ENCODE assay signal across 24 cellular contexts in the genomic region with DNA sequence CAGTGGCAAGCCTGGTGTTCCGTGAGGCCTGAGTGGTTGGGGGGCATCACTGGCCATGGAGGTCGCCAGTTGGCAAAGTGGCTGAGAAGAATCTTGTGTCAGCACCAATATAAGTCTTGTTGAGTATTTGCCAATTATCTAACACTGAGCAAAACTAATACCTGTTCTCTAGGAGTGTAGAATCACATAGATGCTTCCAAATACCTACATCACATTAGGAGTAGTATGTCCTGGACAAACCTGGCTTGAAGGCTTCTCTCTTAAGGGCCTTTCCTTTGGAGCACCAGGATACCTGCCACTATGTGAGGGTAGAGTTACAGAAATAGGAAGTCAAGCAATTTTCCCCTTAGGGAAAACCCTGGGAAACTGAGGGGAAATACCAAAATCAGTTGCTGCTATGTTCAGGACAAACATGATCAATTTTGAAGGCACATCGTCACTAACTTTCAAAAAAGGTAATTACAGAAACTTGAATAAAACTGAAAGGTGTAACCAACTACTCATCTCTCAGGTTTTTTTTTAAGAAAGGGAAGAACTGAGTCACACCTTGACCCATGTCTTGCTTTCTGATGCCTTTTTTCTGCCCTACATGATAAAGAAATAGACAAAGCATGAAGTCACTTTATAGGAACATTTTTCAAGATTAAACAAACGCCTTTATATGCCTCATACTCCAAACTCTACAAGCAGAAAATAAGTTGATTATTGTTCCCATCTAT.
DNase-seq lines count a peak whose midpoint lies in the region; ATAC-seq and TF ChIP-seq lines count a peak whose summit lies in the region.
"Had no signal": no experiment of that assay in that cellular context is flagged by ENCODE, and none has a peak within 500 bp of the region (broad histone marks: within the 10 kb centered on the region; RNA-seq: fewer than 3 reads in every experiment).

No MANE protein-coding gene starts in this region.

- no peak for TF ChIP-seq CTCF in progenitor cell of endocrine pancreas (IDR thresholded peaks at IDR 0.05; ENCODE audit: unreplicated experiment)

- H3K27ac Mint-ChIP-seq in activated T-cell treated with anti-CD3 and anti-CD28 coated beads, Interleukin-2, amount 50 U/mL, for 72 hours: peak overlapping the region; percentile 44
- H3K27ac Mint-ChIP-seq in activated naive CD8-positive, alpha-beta T cell treated with anti-CD3 and anti-CD28 coated beads for 36 hours: peak overlapping the region; percentile 22
- H3K27ac Mint-ChIP-seq in stimulated activated naive CD8-positive, alpha-beta T cell treated with anti-CD3 and anti-CD28 coated beads, Interleukin-15, amount 100 ng/mL, for 72 hours: no peak overlapping the region
- H3K27ac Mint-ChIP-seq in progenitor cell of endocrine pancreas: no peak overlapping the region
- H3K27ac Mint-ChIP-seq: CD4-positive, CD25-positive, alpha-beta regulatory T cell; H9; HFFc6 had no signal

- H3K27me3 Mint-ChIP-seq in activated T-cell treated with anti-CD3 and anti-CD28 coated beads, Interleukin-2, amount 50 U/mL, for 72 hours (ENCODE audit: low read depth): no peaks in the 10 kb centered on the region
- H3K27me3 Mint-ChIP-seq in activated naive CD8-positive, alpha-beta T cell treated with anti-CD3 and anti-CD28 coated beads for 36 hours: no peaks in the 10 kb centered on the region
- H3K27me3 Mint-ChIP-seq in stimulated activated naive CD8-positive, alpha-beta T cell treated with anti-CD3 and anti-CD28 coated beads, Interleukin-15, amount 100 ng/mL, for 72 hours: no peaks in the 10 kb centered on the region
- H3K27me3 Mint-ChIP-seq in progenitor cell of endocrine pancreas: no peaks in the 10 kb centered on the region

- peaks cover 5% of the 10 kb centered on the region in 2 donors for H3K36me3 Mint-ChIP-seq in activated T-cell treated with anti-CD3 and anti-CD28 coated beads, Interleukin-2, amount 50 U/mL, for 72 hours (ENCODE audit: insufficient read depth in 2 of 2)
- H3K36me3 Mint-ChIP-seq in activated naive CD8-positive, alpha-beta T cell treated with anti-CD3 and anti-CD28 coated beads for 36 hours: peaks cover 9% of the 10 kb centered on the region
- H3K36me3 Mint-ChIP-seq in progenitor cell of endocrine pancreas (ENCODE audit: insufficient read depth): peaks cover 2% of the 10 kb centered on the region
- H3K36me3 Mint-ChIP-seq: CD4-positive, CD25-positive, alpha-beta regulatory T cell had no signal

- H3K4me1 Mint-ChIP-seq in activated T-cell treated with anti-CD3 and anti-CD28 coated beads, Interleukin-2, amount 50 U/mL, for 72 hours (ENCODE audit: low read depth): peaks cover 17% of the 10 kb centered on the region
- H3K4me1 Mint-ChIP-seq in activated naive CD8-positive, alpha-beta T cell treated with anti-CD3 and anti-CD28 coated beads for 36 hours: peaks cover 11% of the 10 kb centered on the region
- peaks cover 16% of the 10 kb centered on the region for H3K4me1 Mint-ChIP-seq in stimulated activated naive CD8-positive, alpha-beta T cell treated with anti-CD3 and anti-CD28 coated beads, Interleukin-15, amount 100 ng/mL, for 72 hours
- H3K4me1 Mint-ChIP-seq in progenitor cell of endocrine pancreas (ENCODE audit: low read depth): no peaks in the 10 kb centered on the region
- H3K4me1 Mint-ChIP-seq: CD4-positive, CD25-positive, alpha-beta regulatory T cell; H9 had no signal

- ATAC-seq in activated T-cell treated with anti-CD3 and anti-CD28 coated beads, Interleukin-2, amount 50 U/mL, for 72 hours (replicated peaks in 1 of 2): peak; percentile 78 to 80
- ATAC-seq in GM21390 (IDR thresholded peaks at IDR 0.05; ENCODE audit: unreplicated experiment) (peak; percentile 51), HG03432 (IDR thresholded peaks at IDR 0.05; ENCODE audit: unreplicated experiment) (no peak)
- ATAC-seq in stimulated activated naive CD8-positive, alpha-beta T cell treated with anti-CD3 and anti-CD28 coated beads, Interleukin-15, amount 100 ng/mL, for 72 hours: peak; percentile 82
- ATAC-seq: HepG2, K562 had no signal

- DNase-seq in activated T-cell treated with anti-CD3 and anti-CD28 coated beads, Interleukin-2, amount 50 U/mL, for 72 hours: no peak
- DNase-seq in activated T-cell treated with anti-CD3 and anti-CD28 coated beads, Interleukin-2, amount 50 U/mL, for 48 hours: no peak
- DNase-seq in activated naive CD8-positive, alpha-beta T cell treated with anti-CD3 and anti-CD28 coated beads for 36 hours: no peak
- peak in 1 of 2 donors; percentile 20 for DNase-seq in stimulated activated naive CD8-positive, alpha-beta T cell treated with anti-CD3 and anti-CD28 coated beads, Interleukin-15, amount 100 ng/mL, for 72 hours
- no peak for DNase-seq in progenitor cell of endocrine pancreas (ENCODE audit: low spot score, unreplicated experiment)
- DNase-seq: CD4-positive, CD25-positive, alpha-beta regulatory T cell; EL; GF-D8; GM23248; H9; HFFc6; MM.1S; NCI-H1092; NCI-H1436 treated with DMSO at 0.1 percent for 48 hours; NCI-H1930; NCI-H510A; NCI-H748 treated with DMSO at 0.1 percent for 48 hours; PC-9; RPMI8226; SHP77 treated with DMSO at 0.1 percent for 48 hours had no signal

- H3K9me3 Mint-ChIP-seq in activated T-cell treated with anti-CD3 and anti-CD28 coated beads, Interleukin-2, amount 50 U/mL, for 72 hours: peaks cover 5 to 7% of the 10 kb centered on the region in 2 donors
- H3K9me3 Mint-ChIP-seq in activated naive CD8-positive, alpha-beta T cell treated with anti-CD3 and anti-CD28 coated beads for 36 hours: peaks cover 6% of the 10 kb centered on the region
- peaks cover 6 to 8% of the 10 kb centered on the region in 2 donors for H3K9me3 Mint-ChIP-seq in stimulated activated naive CD8-positive, alpha-beta T cell treated with anti-CD3 and anti-CD28 coated beads, Interleukin-15, amount 100 ng/mL, for 72 hours
- H3K9me3 Mint-ChIP-seq in progenitor cell of endocrine pancreas (ENCODE audit: low read depth): peaks cover 9% of the 10 kb centered on the region

- peak overlapping the region; percentile 3 to 36 for H3K4me3 Mint-ChIP-seq in activated T-cell treated with anti-CD3 and anti-CD28 coated beads, Interleukin-2, amount 50 U/mL, for 72 hours
- no peak overlapping the region for H3K4me3 Mint-ChIP-seq in activated naive CD8-positive, alpha-beta T cell treated with anti-CD3 and anti-CD28 coated beads for 36 hours
- no peak overlapping the region for H3K4me3 Mint-ChIP-seq in stimulated activated naive CD8-positive, alpha-beta T cell treated with anti-CD3 and anti-CD28 coated beads, Interleukin-15, amount 100 ng/mL, for 72 hours
- H3K4me3 Mint-ChIP-seq in progenitor cell of endocrine pancreas (ENCODE audit: low read depth): no peak overlapping the region
- H3K4me3 Mint-ChIP-seq: CD4-positive, CD25-positive, alpha-beta regulatory T cell; H9; HFFc6 had no signal

Comparison
In these comparisons a context has a peak if more than half of its experiments do, and no peak if none do; other contexts are left out.
1. H3K27ac Mint-ChIP-seq: peak in activated T-cell treated with anti-CD3 and anti-CD28 coated beads, Interleukin-2, amount 50 U/mL, for 72 hours (single experiment) and activated naive CD8-positive, alpha-beta T cell treated with anti-CD3 and anti-CD28 coated beads for 36 hours (single experiment); none in stimulated activated naive CD8-positive, alpha-beta T cell treated with anti-CD3 and anti-CD28 coated beads, Interleukin-15, amount 100 ng/mL, for 72 hours (0 of 2) and progenitor cell of endocrine pancreas (single experiment).
2. H3K4me3 Mint-ChIP-seq: peak in activated T-cell treated with anti-CD3 and anti-CD28 coated beads, Interleukin-2, amount 50 U/mL, for 72 hours (2 of 2); none in activated naive CD8-positive, alpha-beta T cell treated with anti-CD3 and anti-CD28 coated beads for 36 hours (single experiment), stimulated activated naive CD8-positive, alpha-beta T cell treated with anti-CD3 and anti-CD28 coated beads, Interleukin-15, amount 100 ng/mL, for 72 hours (0 of 2) and progenitor cell of endocrine pancreas (single experiment).